In the genomic region with DNA sequence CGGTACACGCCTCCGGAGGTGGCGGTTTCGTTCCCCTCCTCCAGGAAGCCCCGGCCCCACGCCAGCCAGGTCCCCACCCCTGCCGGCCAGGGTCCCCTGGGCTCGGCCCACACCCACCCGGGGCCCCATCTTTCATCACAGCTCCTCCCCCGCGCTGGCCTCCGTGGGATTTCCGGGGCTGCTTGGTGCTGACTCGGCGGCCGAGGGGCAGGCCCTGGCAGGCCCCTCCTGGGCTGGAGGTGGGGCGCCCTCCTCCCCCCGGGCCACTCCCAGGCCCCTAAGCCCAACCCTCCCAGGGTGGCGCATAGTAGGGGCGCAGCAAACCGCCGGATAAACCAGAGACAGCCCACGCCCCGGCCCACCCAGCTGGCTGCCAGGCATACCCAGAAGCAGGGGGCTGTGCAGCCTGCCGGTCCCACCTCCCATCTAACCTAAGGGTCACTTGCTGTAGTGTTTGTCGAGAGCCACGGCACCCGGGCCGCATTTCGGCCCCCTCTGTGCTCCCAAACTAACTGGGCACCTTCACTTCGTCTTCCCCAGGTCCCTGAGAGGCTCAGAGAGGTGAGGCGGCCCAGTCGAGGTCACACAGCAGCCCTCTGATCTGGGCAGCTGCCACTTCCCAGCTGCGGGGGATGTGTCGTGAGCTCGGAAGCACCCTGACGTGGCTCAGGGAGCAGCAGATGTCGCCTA, we compare ENCODE assay signal across 8 cellular contexts. TPM values are rescaled to one million over a fixed set of nuclear protein-coding genes. Genes with fewer than 3 reads are reported as not detected.
DNase-seq lines count a peak whose midpoint lies in the region; ATAC-seq and TF ChIP-seq lines count a peak whose summit lies in the region.

No MANE protein-coding gene starts in this region.

- TF ChIP-seq EP300 in sigmoid colon (IDR thresholded peaks at IDR 0.05): no peak

- peaks cover 0 to 9% (median 6%) of the 10 kb centered on the region in 4 donors for H3K36me3 ChIP-seq in sigmoid colon

- peak; percentile 84 for DNase-seq in GM13976 (ENCODE audit: low spot score)
- peak; percentile 43 for DNase-seq in activated CD4-positive, alpha-beta T cell treated with anti-CD3 and anti-CD28 coated beads, Interleukin-2, amount 50 U/mL, for 1 hour
- no peak for DNase-seq in epithelial cell of proximal tubule (ENCODE audit: low read depth)
- peak; percentile 90 for DNase-seq in sigmoid colon
- no peak for DNase-seq in NCI-H1930 (lab: John Stamatoyannopoulos, UW)
- no peak for DNase-seq in NCI-H82 treated with DMSO at 0.1 percent for 48 hours (lab: John Stamatoyannopoulos, UW; ENCODE audit: unreplicated experiment)
- no peak for DNase-seq in amniotic stem cell (lab: John Stamatoyannopoulos, UW)

- peaks cover 0 to 76% (median 69%) of the 10 kb centered on the region in 4 donors for H3K4me1 ChIP-seq in sigmoid colon

- intact Hi-C loops in sigmoid colon (cut with DNase I): no loop called here

- peak overlapping the region; percentile 97 to 100 (median 98) for H3K27ac ChIP-seq in sigmoid colon

- 5 to 49% methylated on average over 39 of the region's 39 CpGs for WGBS in sigmoid colon, 2 donors

- no peaks in the 10 kb centered on the region for H3K27me3 ChIP-seq in sigmoid colon

- H3K4me3 ChIP-seq in epithelial cell of proximal tubule (ENCODE audit: low read depth, low read length) (peak overlapping the region; percentile 56), sigmoid colon (peak overlapping the region in 3 of 4 donors; percentile 35 to 89 (median 38))

- no peak for ATAC-seq in GM19035 (IDR thresholded peaks at IDR 0.05; ENCODE audit: unreplicated experiment)

- no peaks in the 10 kb centered on the region for H3K9me3 ChIP-seq in sigmoid colon

- TF ChIP-seq CTCF in GM13976 (IDR thresholded peaks at IDR 0.05; ENCODE audit: borderline replicate concordance, control extremely low read depth, extremely low read depth, insufficient read depth, missing control alignments) (no peak), epithelial cell of proximal tubule (conservative IDR thresholded peaks at IDR 0.05; ENCODE audit: low read depth, low read length) (no peak), sigmoid colon (IDR thresholded peaks at IDR 0.05) (no peak)

- TF ChIP-seq POLR2A in sigmoid colon (IDR thresholded peaks at IDR 0.05): no peak

- in situ Hi-C loops in GM13976 (cut with MboI; ENCODE audit: low sequenced_read_pairs, unreplicated experiment): no loop called here

RNA-seq across cellular contexts. Expression of a gene that starts 6.6 kb away (rescaled TPM):
- total RNA-seq in epithelial cell of proximal tubule (22.1 and 28.1 TPM in 2 replicates), sigmoid colon (10 to 100 TPM; 35.4 to 53.2 (median 44.8) TPM)
- polyA plus RNA-seq in sigmoid colon: 10 to 100 TPM; 22.8 to 39.1 (median 23.8) TPM

RNA-seq across cellular contexts. Expression of a gene that starts 52.5 kb away (rescaled TPM):
- total RNA-seq in epithelial cell of proximal tubule (26.7 and 31.5 TPM in 2 replicates), sigmoid colon (10 to 100 TPM; 16.5 to 29.9 (median 19.3) TPM)
- polyA plus RNA-seq in sigmoid colon: 10 to 100 TPM in 2 of 3 donors, 1 to 10 TPM in 1; 7.2 to 21.8 (median 15.0) TPM

Comparison
In these comparisons a context has a peak if more than half of its experiments do, and no peak if none do; other contexts are left out.
1. DNase-seq: peak in GM13976 (single experiment), activated CD4-positive, alpha-beta T cell treated with anti-CD3 and anti-CD28 coated beads, Interleukin-2, amount 50 U/mL, for 1 hour (single experiment) and sigmoid colon (single experiment); none in epithelial cell of proximal tubule (single experiment), NCI-H1930 (0 of 2), NCI-H82 treated with DMSO at 0.1 percent for 48 hours (single experiment) and amniotic stem cell (single experiment).